In the genomic region with DNA sequence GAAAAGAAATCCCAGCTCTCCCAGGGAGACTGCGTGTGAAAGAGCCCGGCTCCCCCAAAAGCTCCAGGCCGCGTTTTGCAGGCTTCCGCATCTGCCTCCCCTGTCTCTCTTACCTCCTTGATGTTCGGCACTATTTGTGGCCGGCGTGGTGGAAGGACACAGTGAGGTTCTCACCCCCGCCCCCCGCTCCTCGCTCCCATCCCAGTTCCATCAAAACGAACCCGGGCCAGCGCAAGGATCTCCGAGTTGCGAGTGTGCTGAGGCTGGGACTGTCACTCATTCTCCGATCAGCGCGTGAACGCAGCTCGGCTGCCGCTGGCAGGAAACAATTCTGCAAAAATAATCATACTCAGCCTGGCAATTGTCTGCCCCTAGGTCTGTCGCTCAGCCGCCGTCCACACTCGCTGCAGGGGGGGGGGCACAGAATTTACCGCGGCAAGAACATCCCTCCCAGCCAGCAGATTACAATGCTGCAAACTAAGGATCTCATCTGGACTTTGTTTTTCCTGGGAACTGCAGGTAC, we compare ENCODE assay signal across 8 cellular contexts. TPM values are rescaled to one million over a fixed set of nuclear protein-coding genes. Genes with fewer than 3 reads are reported as not detected.
A peak's percentile ranks its signal among the peaks of the same experiment; 100 is the strongest.
DNase-seq lines count a peak whose midpoint lies in the region; ATAC-seq, FAIRE-seq and TF ChIP-seq lines count a peak whose summit lies in the region.

A gene (plus strand): TSS at position 275 of the 523 bp plus-strand sequence.

- peak within 1 kb of the TSS; percentile 97 for H3K4me2 ChIP-seq in BLaER1

- H3K36me3 ChIP-seq in BLaER1: no peaks in the 10 kb centered on the region
- H3K36me3 ChIP-seq in pancreas: no peaks in the 10 kb centered on the region

- H3K4me3 Mint-ChIP-seq in HFFc6: peak within 1 kb of the TSS; percentile 80

- ATAC-seq in right cardiac atrium (peak; percentile 75 to 79), pancreas (peak; percentile 42 to 79 (median 77)), GM21619 (IDR thresholded peaks at IDR 0.05; ENCODE audit: unreplicated experiment) (no peak)

- H3K27me3 ChIP-seq in BLaER1 (peaks cover 11% of the 10 kb centered on the region), right cardiac atrium (ENCODE audit: control insufficient read depth, insufficient read depth) (no peaks in the 10 kb centered on the region), pancreas (peaks cover 0 to 21% (median 5%) of the 10 kb centered on the region in 4 donors)

- H3K9ac ChIP-seq in BLaER1: peak within 1 kb of the TSS; percentile 38; the same call in 1 of the 2 replicates

- H4K20me1 ChIP-seq in BLaER1: no peaks in the 10 kb centered on the region

- peaks cover 6% of the 10 kb centered on the region for H3K4me1 Mint-ChIP-seq in HFFc6 (ENCODE audit: low read depth)

- H3K4me1 ChIP-seq in BLaER1 (peaks cover 10% of the 10 kb centered on the region), right cardiac atrium (ENCODE audit: control insufficient read depth, insufficient read depth, low read length) (no peaks in the 10 kb centered on the region), pancreas (peaks cover 7 to 16% (median 11%) of the 10 kb centered on the region in 3 donors)

- H3K4me3 ChIP-seq in BLaER1: peak within 1 kb of the TSS; percentile 80
- H3K4me3 ChIP-seq in right cardiac atrium (ENCODE audit: low read length): peak within 1 kb of the TSS; percentile 92
- peak within 1 kb of the TSS; percentile 15 to 48 (median 24) for H3K4me3 ChIP-seq in pancreas

- no peak for FAIRE-seq in pancreas (lab: Jason Lieb, UNC)

- TF ChIP-seq CTCF in HFFc6 (IDR thresholded peaks at IDR 0.05): no peak
- TF ChIP-seq CTCF in pancreas (IDR thresholded peaks at IDR 0.05): no peak

- H3K27ac Mint-ChIP-seq in HFFc6: no peak within 1 kb of the TSS

- H3K36me3 Mint-ChIP-seq in HFFc6 (ENCODE audit: low read depth): no peaks in the 10 kb centered on the region

- peaks cover 23% of the 10 kb centered on the region for H3K27me3 Mint-ChIP-seq in HFFc6 (ENCODE audit: insufficient read depth)

- intact Hi-C loops in right cardiac atrium (cut with DNase I) (loop anchor here in 3 of 4 donors (5.0 to 10.0 kb wide), 5 partner anchors 106 to 376 kb away; no protein-coding TSS in a partner anchor), pancreas (cut with DNase I) (no loop called here)

- no peaks in the 10 kb centered on the region; the same call in 1 of the 2 replicates for H3K9me3 Mint-ChIP-seq in HFFc6

- under 1% methylated on average over 28 of the region's 28 CpGs for WGBS in right cardiac atrium
- WGBS in pancreas, 2 donors: 1% methylated on average over 28 of the region's 28 CpGs

- 0 out of 2 replicates have a peak, but pooled peaks cover 3% of the 10 kb centered on the region for H3K9me3 ChIP-seq in BLaER1
- H3K9me3 ChIP-seq in right cardiac atrium (ENCODE audit: control insufficient read depth, low read length): no peaks in the 10 kb centered on the region
- H3K9me3 ChIP-seq in pancreas: no peaks in the 10 kb centered on the region

- no peak within 1 kb of the TSS for H3K27ac ChIP-seq in BLaER1
- peak within 1 kb of the TSS; percentile 75 for H3K27ac ChIP-seq in right cardiac atrium (ENCODE audit: low read length)
- H3K27ac ChIP-seq in pancreas: no peak within 1 kb of the TSS

- DNase-seq in HFFc6 (no peak), NCI-H82 (lab: John Stamatoyannopoulos, UW) (peak; percentile 97), anterior cingulate cortex (lab: John Stamatoyannopoulos, UW) (peak; percentile 54 to 96 (median 90)), right cardiac atrium (peak; percentile 82 to 95 (median 95)), pancreas (peak; percentile 27 to 75 (median 37)), RKO (ENCODE audit: low spot score) (no peak)

RNA-seq across cellular contexts. Expression of the gene that starts here (rescaled TPM):
- under 1 TPM in 1 of 6 experiments, not detected in 5; 0.20 TPM for total RNA-seq in HFFc6 (2021; fragmentation: NEBNext Ultra II Directional; extraction: Animal tissue kit (Norgen Biotek cat#: 25700))
- total RNA-seq in right cardiac atrium (100 to 1,000 TPM; 191 to 303 (median 223) TPM), pancreas (10 to 100 TPM in 2 of 6 donors, 1 to 10 TPM in 4; 1.2 to 19.6 (median 3.0) TPM)
- polyA plus RNA-seq in right cardiac atrium (87.9 TPM), pancreas (1 to 10 TPM; 3.0 to 7.8 TPM)

Comparison
In these comparisons a context has a peak if more than half of its experiments do, and no peak if none do; other contexts are left out.
1. RNA of the gene that starts here (total RNA-seq): 191 to 303 TPM in right cardiac atrium; 1.2 to 19.6 TPM in pancreas and 0.20 TPM in HFFc6; every median in the first group is over 4 times any median in the second.
2. RNA of the gene that starts here (polyA plus RNA-seq): 87.9 TPM in right cardiac atrium (single experiment); 3.0 to 7.8 TPM in pancreas; every median in the first group is over 10 times any median in the second.
3. H3K4me3 ChIP-seq: peak in every context shown above with its lines; median percentile 92 in right cardiac atrium; 80 in BLaER1; 24 in pancreas.
4. DNase-seq: peak in NCI-H82 (single experiment), anterior cingulate cortex (58 of 58), right cardiac atrium (3 of 3) and pancreas (6 of 6); none in HFFc6 (single experiment) and RKO (single experiment).
5. intact Hi-C loops: an anchor here in right cardiac atrium (5.0 to 10.0 kb wide); none called in pancreas.